In the genomic region with DNA sequence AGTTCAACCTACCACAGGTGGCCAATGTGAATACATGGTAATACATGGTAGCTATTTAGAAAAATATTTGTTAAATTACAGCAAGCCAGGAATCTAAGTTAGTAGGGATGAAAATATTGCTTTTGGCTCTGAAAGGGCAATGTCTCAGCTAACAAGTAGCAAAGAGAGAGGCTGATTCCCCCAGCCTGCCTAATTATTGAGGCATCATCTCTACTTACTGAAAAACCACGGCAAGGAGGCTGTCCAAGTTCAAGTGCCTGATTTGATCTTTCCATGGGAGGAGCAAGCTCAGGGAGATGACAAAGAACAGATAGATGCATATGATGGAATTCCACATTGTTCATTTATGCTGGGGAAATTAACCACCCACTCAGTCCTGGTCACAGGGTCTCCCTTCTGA, we compare ENCODE assay signal across 24 cellular contexts.
"Had no signal": no experiment of that assay in that cellular context is flagged by ENCODE, and none has a peak within 500 bp of the region (broad histone marks: within the 10 kb centered on the region; RNA-seq: fewer than 3 reads in every experiment).

No MANE protein-coding gene starts in this region.

- H3K9me3 ChIP-seq: colonic mucosa, gastrocnemius medialis, suprapubic skin had no signal

- H3K4me3 ChIP-seq: colonic mucosa, gastrocnemius medialis, suprapubic skin had no signal

- H3K4me1 ChIP-seq: colonic mucosa, gastrocnemius medialis, suprapubic skin had no signal

- ATAC-seq: activated CD8-positive, alpha-beta T cell treated with anti-CD3 and anti-CD28 coated beads for 36 hours; activated T-helper 17 cell treated with anti-CD3 and anti-CD28 coated beads, Interleukin-2, amount 50 U/mL, for 72 hours; left lobe of liver had no signal

- H3K4me3 Mint-ChIP-seq: activated B cell treated with CpG ODN at 0.5 μM for 24 hours; activated CD8-positive, alpha-beta T cell treated with anti-CD3 and anti-CD28 coated beads for 36 hours; activated naive CD8-positive, alpha-beta T cell treated with anti-CD3 and anti-CD28 coated beads, Interleukin-2, amount 10 ng/mL, durations not matched to agents 7 days and 5 days; activated T-helper 17 cell treated with anti-CD3 and anti-CD28 coated beads, Interleukin-2, amount 50 U/mL, for 72 hours; central memory CD8-positive, alpha-beta T cell; mesothelial cell of epicardium; nephron progenitor cell; stimulated activated naive CD8-positive, alpha-beta T cell treated with anti-CD3 and anti-CD28 coated beads, Interleukin-15, Interleukin-2, amounts not matched to agents 100 ng/mL and 50 ng/mL, for 24 hours; type B pancreatic cell had no signal

- DNase-seq: activated B cell treated with CpG ODN at 0.5 μM for 24 hours; activated CD4-positive, alpha-beta T cell treated with anti-CD3 and anti-CD28 coated beads for 48 hours; activated CD8-positive, alpha-beta T cell treated with anti-CD3 and anti-CD28 coated beads for 36 hours; activated naive CD4-positive, alpha-beta T cell treated with Interleukin-2 at 50 U/mL for 16 hours; activated naive CD8-positive, alpha-beta T cell treated with anti-CD3 and anti-CD28 coated beads, Interleukin-2, amount 10 ng/mL, durations not matched to agents 7 days and 5 days; activated T-cell treated with anti-CD3 and anti-CD28 coated beads, Interleukin-2, amount 50 U/mL, for 1 hour; amygdala; colonic mucosa; erythroblast; head of caudate nucleus; kidney; nephron progenitor cell; occipital lobe; retina; stimulated activated CD4-positive, alpha-beta T cell treated with anti-CD3 and anti-CD28 coated beads, Interleukin-2, amount 100 ng/mL, for 48 hours had no signal

- H3K4me1 Mint-ChIP-seq: activated B cell treated with CpG ODN at 0.5 μM for 24 hours; activated naive CD8-positive, alpha-beta T cell treated with anti-CD3 and anti-CD28 coated beads, Interleukin-2, amount 10 ng/mL, durations not matched to agents 7 days and 5 days; activated T-helper 17 cell treated with anti-CD3 and anti-CD28 coated beads, Interleukin-2, amount 50 U/mL, for 72 hours; central memory CD8-positive, alpha-beta T cell had no signal

- FAIRE-seq: endometrium, kidney had no signal

- H3K27ac Mint-ChIP-seq: activated B cell treated with CpG ODN at 0.5 μM for 24 hours; activated CD8-positive, alpha-beta T cell treated with anti-CD3 and anti-CD28 coated beads for 36 hours; activated naive CD8-positive, alpha-beta T cell treated with anti-CD3 and anti-CD28 coated beads, Interleukin-2, amount 10 ng/mL, durations not matched to agents 7 days and 5 days; activated T-helper 17 cell treated with anti-CD3 and anti-CD28 coated beads, Interleukin-2, amount 50 U/mL, for 72 hours; mesothelial cell of epicardium; nephron progenitor cell; stimulated activated naive CD8-positive, alpha-beta T cell treated with anti-CD3 and anti-CD28 coated beads, Interleukin-15, Interleukin-2, amounts not matched to agents 100 ng/mL and 50 ng/mL, for 24 hours; type B pancreatic cell had no signal

- H3K27me3 Mint-ChIP-seq: activated B cell treated with CpG ODN at 0.5 μM for 24 hours; activated CD8-positive, alpha-beta T cell treated with anti-CD3 and anti-CD28 coated beads for 36 hours; type B pancreatic cell had no signal

- H3K36me3 ChIP-seq: colonic mucosa, gastrocnemius medialis, suprapubic skin had no signal

- H3K9me3 Mint-ChIP-seq: activated B cell treated with CpG ODN at 0.5 μM for 24 hours; activated CD8-positive, alpha-beta T cell treated with anti-CD3 and anti-CD28 coated beads for 36 hours; activated naive CD8-positive, alpha-beta T cell treated with anti-CD3 and anti-CD28 coated beads, Interleukin-2, amount 10 ng/mL, durations not matched to agents 7 days and 5 days; activated T-helper 17 cell treated with anti-CD3 and anti-CD28 coated beads, Interleukin-2, amount 50 U/mL, for 72 hours; central memory CD8-positive, alpha-beta T cell; mesothelial cell of epicardium; stimulated activated naive CD8-positive, alpha-beta T cell treated with anti-CD3 and anti-CD28 coated beads, Interleukin-15, Interleukin-2, amounts not matched to agents 100 ng/mL and 50 ng/mL, for 24 hours; type B pancreatic cell had no signal

- H3K27me3 ChIP-seq: colonic mucosa, gastrocnemius medialis, suprapubic skin had no signal

- H3K36me3 Mint-ChIP-seq: mesothelial cell of epicardium, type B pancreatic cell had no signal

- H3K27ac ChIP-seq: colonic mucosa, suprapubic skin had no signal
